1 cellular context compared by ENCODE assay signal in genomic region chr11:60378359-60378758, GRCh38.
TF ChIP-seq lines count a peak whose summit lies in the region.

MS4A7 (plus strand) TSS chr11:60378532; CDS start chr11:60383142, 4,610 bp downstream.

TF ChIP-seq in HepG2, 621 proteins besides CTCF, POLR2A, EP300 and RAD21 (continued from another document):
- TF ChIP-seq PRMT3 (CRISPR knock-in tag; IDR thresholded peaks at IDR 0.05; ENCODE audit: borderline replicate concordance, low read depth), result no peak
- no peak for TF ChIP-seq KDM3A (CRISPR knock-in tag; IDR thresholded peaks at IDR 0.05; ENCODE audit: low read depth)
